Comparison of ENCODE assay signal across 1 cellular context in genomic region chr5:77775773-77776605, GRCh38.
TF ChIP-seq lines count a peak whose summit lies in the region.

Gene TBCA (minus strand): TSS chr5:77776339. CDS start chr5:77776257, 82 bp downstream.

TF ChIP-seq in HepG2, 621 proteins besides CTCF, POLR2A, EP300 and RAD21 (continued from another document and continues in another):
- peak; percentile 97 for TF ChIP-seq ZNF687 (CRISPR knock-in tag; IDR thresholded peaks at IDR 0.05)
- no peak for TF ChIP-seq ZBTB49 (CRISPR knock-in tag; IDR thresholded peaks at IDR 0.05; ENCODE audit: borderline replicate concordance)
- TF ChIP-seq IRF1 (CRISPR knock-in tag; IDR thresholded peaks at IDR 0.05; ENCODE audit: low read depth) = no peak
- peak; percentile 29; the same call in 1 of the 2 replicates for TF ChIP-seq ZBTB14 (CRISPR knock-in tag; IDR thresholded peaks at IDR 0.05)
- peak; percentile 38; the same call in 1 of the 2 replicates for TF ChIP-seq BCL6 (CRISPR knock-in tag; IDR thresholded peaks at IDR 0.05)
- TF ChIP-seq ZFY (CRISPR knock-in tag; IDR thresholded peaks at IDR 0.05) = peak; percentile 99
- 0 out of 2 replicates have a peak, but pooled peaks have one; percentile 41 for TF ChIP-seq PHF21A (CRISPR knock-in tag; IDR thresholded peaks at IDR 0.05)
- TF ChIP-seq ZNF841 (CRISPR knock-in tag; IDR thresholded peaks at IDR 0.05; ENCODE audit: borderline replicate concordance) = no peak
- TF ChIP-seq ZNF383 (CRISPR knock-in tag; IDR thresholded peaks at IDR 0.05; ENCODE audit: borderline replicate concordance) = no peak
- no peak for TF ChIP-seq TEF (CRISPR knock-in tag; IDR thresholded peaks at IDR 0.05)
- TF ChIP-seq HMGA1 (CRISPR knock-in tag; conservative IDR thresholded peaks at IDR 0.05) = no peak
- no peak for TF ChIP-seq SP140L (CRISPR knock-in tag; IDR thresholded peaks at IDR 0.05; ENCODE audit: borderline replicate concordance)
- peak; percentile 51; the same call in 1 of the 2 replicates for TF ChIP-seq ZFP36L1 (CRISPR knock-in tag; IDR thresholded peaks at IDR 0.05)
- no peak; the same call in none of the 2 replicates for TF ChIP-seq ZNF784 (CRISPR knock-in tag; IDR thresholded peaks at IDR 0.05; ENCODE audit: borderline replicate concordance)
- peak; percentile 80; the same call in 1 of the 2 replicates for TF ChIP-seq ZNF670 (CRISPR knock-in tag; IDR thresholded peaks at IDR 0.05; ENCODE audit: borderline replicate concordance)
- TF ChIP-seq CAMTA2 (CRISPR knock-in tag; IDR thresholded peaks at IDR 0.05; ENCODE audit: borderline replicate concordance) = no peak
- no peak for TF ChIP-seq KDM5A (IDR thresholded peaks at IDR 0.05; ENCODE audit: borderline replicate concordance, low read length)
- 0 out of 2 replicates have a peak, but pooled peaks have one; percentile 50 for TF ChIP-seq ZSCAN20 (CRISPR knock-in tag; IDR thresholded peaks at IDR 0.05; ENCODE audit: borderline replicate concordance)
- TF ChIP-seq ZNF724P (CRISPR knock-in tag; IDR thresholded peaks at IDR 0.05; ENCODE audit: borderline replicate concordance) = peak; percentile 87; the same call in 1 of the 2 replicates
- no peak for TF ChIP-seq ZNF576 (CRISPR knock-in tag; IDR thresholded peaks at IDR 0.05)
- no peak for TF ChIP-seq MIER3 (CRISPR knock-in tag; IDR thresholded peaks at IDR 0.05; ENCODE audit: borderline replicate concordance)
- no peak for TF ChIP-seq SNRNP70 (IDR thresholded peaks at IDR 0.05; ENCODE audit: low read depth, low read length)
- TF ChIP-seq SRF (IDR thresholded peaks at IDR 0.05; ENCODE audit: low read depth, low read length) = no peak
- peak; percentile 65; the same call in 1 of the 2 replicates for TF ChIP-seq MAF1 (CRISPR knock-in tag; IDR thresholded peaks at IDR 0.05; ENCODE audit: borderline replicate concordance)
- peak; percentile 89 for TF ChIP-seq ZMYM4 (CRISPR knock-in tag; IDR thresholded peaks at IDR 0.05)
- TF ChIP-seq ZNF3 (CRISPR knock-in tag; IDR thresholded peaks at IDR 0.05) = no peak
- TF ChIP-seq SCMH1 (CRISPR knock-in tag; IDR thresholded peaks at IDR 0.05; ENCODE audit: borderline replicate concordance) = no peak
- no peak for TF ChIP-seq NR2F1 (CRISPR knock-in tag; IDR thresholded peaks at IDR 0.05)
- no peak for TF ChIP-seq ZNF251 (CRISPR knock-in tag; IDR thresholded peaks at IDR 0.05)
- peak; percentile 64; the same call in 1 of the 2 replicates for TF ChIP-seq HOXD1 (CRISPR knock-in tag; IDR thresholded peaks at IDR 0.05)
- TF ChIP-seq E2F5 (CRISPR knock-in tag; conservative IDR thresholded peaks at IDR 0.05) = peak; percentile 58; the same call in 1 of the 2 replicates
- peak; percentile 58; the same call in 1 of the 2 replicates for TF ChIP-seq ZNF772 (CRISPR knock-in tag; IDR thresholded peaks at IDR 0.05)
- TF ChIP-seq NRL (CRISPR knock-in tag; IDR thresholded peaks at IDR 0.05; ENCODE audit: borderline replicate concordance) = peak; percentile 68; the same call in 1 of the 2 replicates
- TF ChIP-seq ZNF589 (CRISPR knock-in tag; conservative IDR thresholded peaks at IDR 0.05) = 0 out of 2 replicates have a peak, but pooled peaks have one; percentile 16
- no peak; the same call in 1 of the 2 replicates for TF ChIP-seq ZNF749 (CRISPR knock-in tag; IDR thresholded peaks at IDR 0.05; ENCODE audit: borderline replicate concordance)
- no peak for TF ChIP-seq FIP1L1 (IDR thresholded peaks at IDR 0.05; ENCODE audit: borderline replicate concordance, insufficient read depth, low read depth, low read length)
- TF ChIP-seq GATA4 (IDR thresholded peaks at IDR 0.05; ENCODE audit: borderline replicate concordance, low read depth) = no peak
- TF ChIP-seq GMEB2 (CRISPR knock-in tag; IDR thresholded peaks at IDR 0.05; ENCODE audit: low read depth) = no peak
- no peak for TF ChIP-seq PLSCR1 (CRISPR knock-in tag; IDR thresholded peaks at IDR 0.05; ENCODE audit: borderline replicate concordance)
- TF ChIP-seq ZNF17 (CRISPR knock-in tag; IDR thresholded peaks at IDR 0.05) = peak; percentile 78; the same call in 1 of the 2 replicates
- TF ChIP-seq ZNF20 (CRISPR knock-in tag; IDR thresholded peaks at IDR 0.05) = no peak
- TF ChIP-seq MED1 (CRISPR knock-in tag; IDR thresholded peaks at IDR 0.05) = peak; percentile 48
- TF ChIP-seq KDM3A (CRISPR knock-in tag; IDR thresholded peaks at IDR 0.05; ENCODE audit: low read depth) = no peak
- TF ChIP-seq NR3C1 (CRISPR knock-in tag; IDR thresholded peaks at IDR 0.05) = no peak
- TF ChIP-seq ADNP (CRISPR knock-in tag; IDR thresholded peaks at IDR 0.05) = no peak
- TF ChIP-seq ZNF781 (CRISPR knock-in tag; IDR thresholded peaks at IDR 0.05; ENCODE audit: borderline replicate concordance, not compliant biosample characterization) = peak; percentile 13
- peak; percentile 91; the same call in 1 of the 2 replicates for TF ChIP-seq ZIK1 (CRISPR knock-in tag; IDR thresholded peaks at IDR 0.05; ENCODE audit: borderline replicate concordance, low read depth)
- TF ChIP-seq MEIS1 (CRISPR knock-in tag; IDR thresholded peaks at IDR 0.05; ENCODE audit: borderline replicate concordance) = no peak
- TF ChIP-seq ZNF775 (CRISPR knock-in tag; IDR thresholded peaks at IDR 0.05; ENCODE audit: borderline replicate concordance) = no peak
- peak; percentile 56; the same call in 1 of the 2 replicates for TF ChIP-seq RFXAP (CRISPR knock-in tag; IDR thresholded peaks at IDR 0.05; ENCODE audit: borderline replicate concordance)
- peak; percentile 18; the same call in 1 of the 2 replicates for TF ChIP-seq ZNF44 (CRISPR knock-in tag; IDR thresholded peaks at IDR 0.05)
- TF ChIP-seq FOXA1 (IDR thresholded peaks at IDR 0.05) = no peak
- TF ChIP-seq FOXA1 (CRISPR knock-in tag; IDR thresholded peaks at IDR 0.05) = no peak
- TF ChIP-seq ZNF761 (CRISPR knock-in tag; conservative IDR thresholded peaks at IDR 0.05) = no peak
- peak; percentile 79; the same call in 1 of the 2 replicates for TF ChIP-seq SMAD1 (CRISPR knock-in tag; IDR thresholded peaks at IDR 0.05; ENCODE audit: borderline replicate concordance, low read depth)
- TF ChIP-seq ZEB1 (IDR thresholded peaks at IDR 0.05; ENCODE audit: insufficient replicate concordance, low read depth) = no peak
- no peak for TF ChIP-seq TP53 (CRISPR knock-in tag; conservative IDR thresholded peaks at IDR 0.05)
- TF ChIP-seq ZNF776 (CRISPR knock-in tag; IDR thresholded peaks at IDR 0.05) = no peak
- peak; percentile 57; the same call in 1 of the 2 replicates for TF ChIP-seq MTF1 (CRISPR knock-in tag; IDR thresholded peaks at IDR 0.05)
